In genomic region chr14:104928391-104929133, GRCh38 we compare ENCODE assay signal across 23 cellular contexts. TPM values are rescaled to one million over a fixed set of nuclear protein-coding genes. Genes with fewer than 3 reads are reported as not detected.
"Had no signal": no experiment of that assay in that cellular context is flagged by ENCODE, and none has a peak within 500 bp of the region (broad histone marks: within the 10 kb centered on the region; RNA-seq: fewer than 3 reads in every experiment).

No MANE protein-coding gene starts in this region.

- H3K4me3 Mint-ChIP-seq: activated naive CD8-positive, alpha-beta T cell treated with anti-CD3 and anti-CD28 coated beads for 36 hours; activated T-helper 1 cell treated with anti-CD3 and anti-CD28 coated beads, Interleukin-12 subunit alpha, Interleukin-12 subunit beta, Interleukin-2, Interleukin-4 antibody, amounts not matched to agents 30 ng/mL and 10 ng/mL and 1 ng/mL, durations not matched to agents 14 hours and 24 hours and 36 hours; natural killer cell had no signal

- H3K27ac Mint-ChIP-seq: activated naive CD8-positive, alpha-beta T cell treated with anti-CD3 and anti-CD28 coated beads for 36 hours; activated T-helper 1 cell treated with anti-CD3 and anti-CD28 coated beads, Interleukin-12 subunit alpha, Interleukin-12 subunit beta, Interleukin-2, Interleukin-4 antibody, amounts not matched to agents 30 ng/mL and 10 ng/mL and 1 ng/mL, durations not matched to agents 14 hours and 24 hours and 36 hours; natural killer cell; progenitor cell of endocrine pancreas had no signal

- ATAC-seq: body of pancreas, natural killer cell, right cardiac atrium had no signal

- H3K4me1 ChIP-seq: uterus had no signal

- H3K4me3 ChIP-seq: body of pancreas, coronary artery, esophagus squamous epithelium, tibial nerve, uterus had no signal

- H3K27ac ChIP-seq: body of pancreas, coronary artery, esophagus squamous epithelium, tibial nerve, uterus had no signal

- H3K9me3 Mint-ChIP-seq: natural killer cell had no signal

- H3K36me3 Mint-ChIP-seq: activated naive CD8-positive, alpha-beta T cell treated with anti-CD3 and anti-CD28 coated beads for 36 hours; natural killer cell had no signal

- H3K4me1 Mint-ChIP-seq: natural killer cell had no signal

- DNase-seq: activated CD4-positive, alpha-beta T cell treated with anti-CD3 and anti-CD28 coated beads for 1 hour; activated CD4-positive, alpha-beta T cell treated with anti-CD3 and anti-CD28 coated beads, Interleukin-2, amount 50 U/mL, for 48 hours; activated naive CD8-positive, alpha-beta T cell treated with anti-CD3 and anti-CD28 coated beads for 36 hours; amygdala; body of pancreas; central memory CD4-positive, alpha-beta T cell; effector CD4-positive, alpha-beta T cell; esophagus squamous epithelium; hypothalamus; natural killer cell; nucleus accumbens; small intestine; stimulated activated CD4-positive, alpha-beta T cell treated with anti-CD3 and anti-CD28 coated beads, Interleukin-4, amount 100 ng/mL, for 24 hours; stimulated activated naive CD4-positive, alpha-beta T cell treated with Interleukin-2 at 50 U/mL for 16 hours; substantia nigra; uterus had no signal

- H3K27me3 ChIP-seq: body of pancreas, tibial nerve, uterus had no signal

RNA-seq across cellular contexts. Expression of gene PLD4, which starts 3.9 kb away (rescaled TPM):
- total RNA-seq: activated naive CD8-positive, alpha-beta T cell treated with anti-CD3 and anti-CD28 coated beads for 36 hours; body of pancreas; fibroblast of villous mesenchyme; lung microvascular endothelial cell had no signal
